ENCODE assay signal across 9 cellular contexts in the genomic region with DNA sequence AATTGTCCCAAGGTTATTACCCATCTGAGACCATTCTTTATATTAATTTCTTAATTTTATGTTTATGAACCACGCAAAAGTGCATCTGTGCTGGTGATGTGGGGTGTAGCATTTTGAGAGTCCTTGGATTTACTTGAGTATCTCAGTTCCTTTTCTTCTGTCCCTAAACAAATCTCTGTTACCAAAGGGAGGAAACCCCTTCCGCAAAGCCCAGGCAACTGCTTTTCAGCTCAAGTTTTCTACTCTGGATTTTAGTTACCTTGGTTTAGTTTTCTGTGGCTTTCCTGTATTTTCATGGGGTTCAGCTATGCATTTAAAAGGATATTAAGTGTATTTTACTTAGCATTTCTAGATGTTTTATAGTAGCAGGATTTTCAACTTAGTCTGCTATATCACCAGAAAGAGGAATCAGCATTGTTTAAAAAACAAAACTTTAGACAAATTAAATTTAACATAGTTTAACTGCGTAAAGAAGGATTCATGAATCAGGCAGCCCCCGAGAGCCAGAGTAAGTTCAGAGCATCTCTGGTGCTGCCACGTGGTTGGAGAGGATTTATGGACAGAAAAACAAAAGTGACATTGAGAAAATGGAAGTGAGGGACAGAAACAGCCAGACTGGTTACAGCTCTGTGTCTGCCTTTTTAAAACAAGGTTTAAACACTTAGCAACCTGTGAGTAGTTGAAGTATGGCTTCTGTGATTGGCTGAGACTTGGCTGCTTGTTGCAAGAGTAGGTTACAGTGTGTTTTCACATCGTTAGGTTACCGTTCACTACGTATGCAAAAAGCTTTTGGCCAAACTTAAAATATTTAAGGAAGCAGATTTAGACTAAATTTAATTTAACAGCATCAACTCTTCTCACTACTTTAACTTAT. TPM values are rescaled to one million over a fixed set of nuclear protein-coding genes. Genes with fewer than 3 reads are reported as not detected.
DNase-seq lines count a peak whose midpoint lies in the region; ATAC-seq, FAIRE-seq and TF ChIP-seq lines count a peak whose summit lies in the region.
"Had no signal": no experiment of that assay in that cellular context is flagged by ENCODE, and none has a peak within 500 bp of the region (broad histone marks: within the 10 kb centered on the region; RNA-seq: fewer than 3 reads in every experiment).

No MANE protein-coding gene starts in this region.

- peaks cover 16% of the 10 kb centered on the region for H3K27me3 Mint-ChIP-seq in activated naive CD8-positive, alpha-beta T cell treated with anti-CD3 and anti-CD28 coated beads, Interleukin-2, amount 10 ng/mL, durations not matched to agents 7 days and 5 days
- peaks cover 49% of the 10 kb centered on the region for H3K27me3 Mint-ChIP-seq in activated naive CD8-positive, alpha-beta T cell treated with anti-CD3 and anti-CD28 coated beads for 36 hours

- H3K36me3 ChIP-seq in K562 (ENCODE audit: control insufficient read depth, insufficient read depth, low read length) (no peaks in the 10 kb centered on the region), transverse colon (no peaks in the 10 kb centered on the region)

- no peak for DNase-seq in activated naive CD8-positive, alpha-beta T cell treated with anti-CD3 and anti-CD28 coated beads, Interleukin-2, amount 10 ng/mL, durations not matched to agents 7 days and 5 days
- DNase-seq in activated naive CD8-positive, alpha-beta T cell treated with anti-CD3 and anti-CD28 coated beads for 36 hours, result no peak
- peak; percentile 47 for DNase-seq in HEK293T (ENCODE audit: extremely low spot score)
- DNase-seq in NB4 (ENCODE audit: low read depth), result peak; percentile 68
- DNase-seq in K562 (ENCODE audit: extremely low read depth in 1 of 4, low spot score in 3 of 4), result peak in 1 of 4 experiments; percentile 10
- DNase-seq in myocyte (ENCODE audit: low read depth), result peak; percentile 46
- DNase-seq in stimulated activated CD8-positive, alpha-beta memory T cell treated with anti-CD3 and anti-CD28 coated beads, Interleukin-4, amount 100 ng/mL, for 48 hours, result no peak
- no peak for DNase-seq in transverse colon

- no peak overlapping the region for H2AFZ ChIP-seq in K562 (ENCODE audit: low read depth, low read length)

- H3K4me3 ChIP-seq in NB4 (ENCODE audit: low read depth, low read length), result no peak overlapping the region
- H3K4me3 ChIP-seq in K562, result no peak overlapping the region
- no peak overlapping the region for H3K4me3 ChIP-seq in transverse colon

- in situ Hi-C loops in K562 (cut with MboI), result loop anchor here (10.0 to 25.0 kb wide), 2 partner anchors 452 to 550 kb away; no protein-coding TSS in a partner anchor
- in situ Hi-C loops in transverse colon (cut with MboI; ENCODE audit: low pct_ligation_motif_present in 1 of 4, low pct_unique_long_range_greater_than_20kb in 1 of 4, low sequenced_read_pairs in 3 of 4), result loop anchor here (10.0 to 25.0 kb wide), 5 partner anchors 100 to 560 kb away; no protein-coding TSS in a partner anchor

- H3K9me1 ChIP-seq in K562 (ENCODE audit: control insufficient read depth, insufficient read depth, low read length), result no peaks in the 10 kb centered on the region

- H4K20me1 ChIP-seq in K562 (replicated peaks; ENCODE audit: control insufficient read depth, insufficient read depth, low read length), result no peaks in the 10 kb centered on the region

- CTCF ChIA-PET in HEK293T (lab: Yijun Ruan, JAX) (interaction anchor here (0.6 to 2.3 kb wide), 4 partner anchors 10 to 494 kb away, joined by 3 to 11 read pairs (median 4); a partner anchor contains a TSS), K562 (lab: Yijun Ruan, JAX; ENCODE audit: low intra/inter-chr PET ratio) (no interaction called here)

- no TSS peak for BruUV-seq in K562 (replicated peaks; lab: Mats Ljungman, UMichigan)

- intact Hi-C loops in K562 (cut with micrococcal nuclease), result loop anchor here (10.0 kb wide), 1 partner anchor 210 kb away; no protein-coding TSS in a partner anchor
- intact Hi-C loops in transverse colon (cut with DNase I; ENCODE audit: low total_unique reads), result no loop called here

- H3K4me1 Mint-ChIP-seq in activated naive CD8-positive, alpha-beta T cell treated with anti-CD3 and anti-CD28 coated beads, Interleukin-2, amount 10 ng/mL, durations not matched to agents 7 days and 5 days, result peaks cover 9% of the 10 kb centered on the region
- H3K4me1 Mint-ChIP-seq in activated naive CD8-positive, alpha-beta T cell treated with anti-CD3 and anti-CD28 coated beads for 36 hours, result peaks cover 20% of the 10 kb centered on the region

- no peak for TF ChIP-seq RAD21 in K562 (CRISPR knock-in tag; conservative IDR thresholded peaks at IDR 0.05 in 1 of 2, IDR thresholded peaks at IDR 0.05 in 1 of 2)

- no peak overlapping the region for H3K27ac Mint-ChIP-seq in activated naive CD8-positive, alpha-beta T cell treated with anti-CD3 and anti-CD28 coated beads, Interleukin-2, amount 10 ng/mL, durations not matched to agents 7 days and 5 days
- H3K27ac Mint-ChIP-seq in activated naive CD8-positive, alpha-beta T cell treated with anti-CD3 and anti-CD28 coated beads for 36 hours, result no peak overlapping the region
- H3K27ac Mint-ChIP-seq: activated naive CD8-positive, alpha-beta T cell had no signal

- no peaks in the 10 kb centered on the region for H3K9me3 Mint-ChIP-seq in activated naive CD8-positive, alpha-beta T cell treated with anti-CD3 and anti-CD28 coated beads, Interleukin-2, amount 10 ng/mL, durations not matched to agents 7 days and 5 days
- H3K9me3 Mint-ChIP-seq in activated naive CD8-positive, alpha-beta T cell treated with anti-CD3 and anti-CD28 coated beads for 36 hours, result no peaks in the 10 kb centered on the region

- TF ChIP-seq EP300 in K562 (IDR thresholded peaks at IDR 0.05; ENCODE audit: low read length) (no peak), transverse colon (IDR thresholded peaks at IDR 0.05; ENCODE audit: low read depth) (no peak)

- H3K4me3 Mint-ChIP-seq in activated naive CD8-positive, alpha-beta T cell treated with anti-CD3 and anti-CD28 coated beads, Interleukin-2, amount 10 ng/mL, durations not matched to agents 7 days and 5 days, result peak overlapping the region; percentile 5
- no peak overlapping the region for H3K4me3 Mint-ChIP-seq in activated naive CD8-positive, alpha-beta T cell treated with anti-CD3 and anti-CD28 coated beads for 36 hours
- H3K4me3 Mint-ChIP-seq: activated naive CD8-positive, alpha-beta T cell had no signal

- H3K4me1 ChIP-seq in K562 (replicated peaks in 1 of 2; ENCODE audit: control insufficient read depth in 2 of 2, insufficient read depth in 2 of 2, low read length in 2 of 2) (peaks cover 0 to 6% of the 10 kb centered on the region in 2 experiments; a peak in 2 of 5 replicates), transverse colon (peaks cover 0 to 22% (median 8%) of the 10 kb centered on the region in 4 donors)

- no peak overlapping the region for H3K9ac ChIP-seq in K562 (ENCODE audit: insufficient read depth in 1 of 2, low read depth in 2 of 2, low read length in 2 of 2)

- WGBS in K562 (ENCODE audit: insufficient coverage, low coverage, missing lambda C conversion rate), result 8% methylated on average over 8 of the region's 8 CpGs
- 56 to 61% methylated on average over 8 of the region's 8 CpGs for WGBS in transverse colon (ENCODE audit: low coverage in 1 of 2), 2 donors

- H3K4me2 ChIP-seq in K562 (ENCODE audit: insufficient read depth, low read length), result no peak overlapping the region

- no peak overlapping the region for H3K27ac ChIP-seq in K562 (ENCODE audit: extremely low read depth, low read depth, low read length)
- no peak overlapping the region for H3K27ac ChIP-seq in transverse colon

- no peak for TF ChIP-seq POLR2A in NB4 (IDR thresholded peaks at IDR 0.05; ENCODE audit: extremely low read depth, insufficient read length)
- no peak for TF ChIP-seq POLR2A in K562 (conservative IDR thresholded peaks at IDR 0.05)
- TF ChIP-seq POLR2A in transverse colon (IDR thresholded peaks at IDR 0.05), result no peak

- POLR2A ChIA-PET in activated naive CD8-positive, alpha-beta T cell treated with anti-CD3 and anti-CD28 coated beads, Interleukin-2, amount 10 ng/mL, durations not matched to agents 7 days and 5 days (lab: Charles Lee), result interaction anchor here (0.9 kb wide), 1 partner anchor 11 kb away, joined by 4 read pairs; no protein-coding TSS in a partner anchor
- POLR2A ChIA-PET in HEK293T (lab: Yijun Ruan, JAX) (interaction anchor here (1.5 kb wide), 1 partner anchor 10 kb away, joined by 7 read pairs; a partner anchor contains a TSS), K562 (lab: Yijun Ruan, JAX) (interaction anchor here (1.0 to 1.5 kb wide), 2 partner anchors 10 kb away, joined by 5 read pairs; a partner anchor contains a TSS)

- no peaks in the 10 kb centered on the region for H3K36me3 Mint-ChIP-seq in activated naive CD8-positive, alpha-beta T cell treated with anti-CD3 and anti-CD28 coated beads, Interleukin-2, amount 10 ng/mL, durations not matched to agents 7 days and 5 days
- peaks cover 2% of the 10 kb centered on the region for H3K36me3 Mint-ChIP-seq in activated naive CD8-positive, alpha-beta T cell treated with anti-CD3 and anti-CD28 coated beads for 36 hours
- H3K36me3 Mint-ChIP-seq: activated naive CD8-positive, alpha-beta T cell had no signal

- H3K27me3 ChIP-seq in K562 (ENCODE audit: control insufficient read depth in 2 of 2, insufficient read depth in 2 of 2, low read length in 2 of 2) (peaks cover 0 to 4% of the 10 kb centered on the region in 2 experiments; a peak in 2 of 5 replicates), transverse colon (no peaks in the 10 kb centered on the region)

- FAIRE-seq in K562 (lab: Jason Lieb, UNC), result peak; percentile 37

- TF ChIP-seq CTCF in NB4 (IDR thresholded peaks at IDR 0.05; ENCODE audit: low read depth, low read length) (no peak), K562 (IDR thresholded peaks at IDR 0.05 in 2 of 3, conservative IDR thresholded peaks at IDR 0.05 in 1 of 3; ENCODE audit: insufficient read depth in 2 of 3, low read depth in 1 of 3, low read length in 3 of 3) (no peak), transverse colon (IDR thresholded peaks at IDR 0.05) (no peak)

- no peaks in the 10 kb centered on the region for H3K79me2 ChIP-seq in K562 (ENCODE audit: control insufficient read depth, insufficient read depth, low read length)

- ATAC-seq in activated naive CD8-positive, alpha-beta T cell treated with anti-CD3 and anti-CD28 coated beads, Interleukin-2, amount 10 ng/mL, durations not matched to agents 7 days and 5 days (ENCODE audit: low read depth), result peak; percentile 89
- ATAC-seq in K562, result peak; percentile 64

- H3K9me3 ChIP-seq in K562 (replicated peaks; ENCODE audit: control insufficient read depth, insufficient read depth, low read depth, low read length) (no peaks in the 10 kb centered on the region), transverse colon (no peaks in the 10 kb centered on the region)

RNA-seq across cellular contexts. Expression of a gene that starts 9.6 kb away (rescaled TPM):
- 1 to 10 TPM; 1.5 to 2.3 TPM for total RNA-seq in activated naive CD8-positive, alpha-beta T cell treated with anti-CD3 and anti-CD28 coated beads, Interleukin-2, amount 10 ng/mL, durations not matched to agents 7 days and 5 days
- 1 to 10 TPM; 1.5 to 2.1 TPM for total RNA-seq in activated naive CD8-positive, alpha-beta T cell treated with anti-CD3 and anti-CD28 coated beads for 36 hours
- total RNA-seq in K562 (2011; cell fraction: chromatin; rRNA removed; ENCODE audit: low replicate concordance), result 0.35 and 1.2 TPM in 2 replicates
- total RNA-seq in K562 (2011; cell fraction: nucleolus; rRNA removed), result 0.39 and 1.7 TPM in 2 replicates
- total RNA-seq in K562 (2011; cell fraction: nucleoplasm; rRNA removed), result 0.46 and 1.0 TPM in 2 replicates
- total RNA-seq in K562 (2014; rRNA removed) (not detected in 2 replicates), K562 (2014; rRNA removed; fragmentation: Illumina TruSeq; extraction: Trizol) (not detected in 2 replicates), K562 (2015; rRNA removed; fragmentation: Illumina TruSeq; extraction: Trizol) (not detected in 2 replicates), K562 (2021) (0.49 and 0.78 TPM in 2 replicates), myocyte (17.3 and 46.5 TPM in 2 replicates), transverse colon (100 to 1,000 TPM in 3 of 4 donors, 10 to 100 TPM in 1; 51.9 to 235 (median 157) TPM)
- polyA plus RNA-seq in K562 (2011; rRNA removed) (0.32 and 0.47 TPM in 2 replicates), K562 (2014; fragmentation: Illumina TruSeq; extraction: Trizol) (not detected in 2 replicates), K562 (2014; fragmentation: Nextera tagmentation; extraction: Ambion mirVana) (not detected), K562 (2014; rRNA removed) (0.20 and 0.23 TPM in 2 replicates)
- polyA plus RNA-seq in K562 (2011; cell fraction: cytosol; rRNA removed), result 0.25 and 0.59 TPM in 2 replicates
- polyA plus RNA-seq in K562 (2011; cell fraction: nucleus; rRNA removed), result 0.63 and 1.0 TPM in 2 replicates
- 0.21 and 0.30 TPM in 2 replicates for polyA plus RNA-seq in K562 (2012)
- not detected in 2 replicates for polyA minus RNA-seq in K562 (2011; rRNA and poly(A)+ RNA removed)
- polyA minus RNA-seq in K562 (2011; cell fraction: cytosol; rRNA and poly(A)+ RNA removed), result 0.67 and 0.73 TPM in 2 replicates
- polyA minus RNA-seq in K562 (2011; cell fraction: nucleus; rRNA and poly(A)+ RNA removed), result 0.40 and 0.89 TPM in 2 replicates
- 35.7 TPM for polyA plus RNA-seq in myocyte (2012)

RNA-seq across cellular contexts. Expression of a gene that starts 20.4 kb away (rescaled TPM):
- total RNA-seq in activated naive CD8-positive, alpha-beta T cell treated with anti-CD3 and anti-CD28 coated beads, Interleukin-2, amount 10 ng/mL, durations not matched to agents 7 days and 5 days, result 10 to 100 TPM; 15.8 to 18.6 TPM
- 1 to 10 TPM; 6.0 to 6.1 TPM for total RNA-seq in activated naive CD8-positive, alpha-beta T cell treated with anti-CD3 and anti-CD28 coated beads for 36 hours
- total RNA-seq in K562 (2011; cell fraction: chromatin; rRNA removed; ENCODE audit: low replicate concordance), result 16.7 and 43.2 TPM in 2 replicates
- 6.5 and 8.8 TPM in 2 replicates for total RNA-seq in K562 (2011; cell fraction: nucleolus; rRNA removed)
- total RNA-seq in K562 (2011; cell fraction: nucleoplasm; rRNA removed), result 12.8 and 16.5 TPM in 2 replicates
- total RNA-seq in K562 (2014; rRNA removed) (3.8 and 7.0 TPM in 2 replicates), K562 (2014; rRNA removed; fragmentation: Illumina TruSeq; extraction: Trizol) (5.1 and 6.4 TPM in 2 replicates), K562 (2015; rRNA removed; fragmentation: Illumina TruSeq; extraction: Trizol) (5.4 and 5.9 TPM in 2 replicates), K562 (2021) (5.0 and 5.6 TPM in 2 replicates), myocyte (21.0 and 23.7 TPM in 2 replicates), transverse colon (10 to 100 TPM; 46.4 to 71.0 (median 54.8) TPM)
- polyA plus RNA-seq in K562 (2011; rRNA removed) (6.0 and 9.5 TPM in 2 replicates), K562 (2014; fragmentation: Illumina TruSeq; extraction: Trizol) (3.9 and 5.3 TPM in 2 replicates), K562 (2014; fragmentation: Nextera tagmentation; extraction: Ambion mirVana) (1 to 10 TPM in 1 of 2 experiments, under 1 TPM in 1; 0.80 to 2.2 TPM), K562 (2014; rRNA removed) (2.7 and 3.4 TPM in 2 replicates)
- polyA plus RNA-seq in K562 (2011; cell fraction: cytosol; rRNA removed), result 3.4 and 3.8 TPM in 2 replicates
- polyA plus RNA-seq in K562 (2011; cell fraction: nucleus; rRNA removed), result 6.9 and 7.2 TPM in 2 replicates
- 2.8 and 3.2 TPM in 2 replicates for polyA plus RNA-seq in K562 (2012)
- 16.0 and 16.3 TPM in 2 replicates for polyA minus RNA-seq in K562 (2011; rRNA and poly(A)+ RNA removed)
- polyA minus RNA-seq in K562 (2011; cell fraction: cytosol; rRNA and poly(A)+ RNA removed), result 5.3 and 8.2 TPM in 2 replicates
- polyA minus RNA-seq in K562 (2011; cell fraction: nucleus; rRNA and poly(A)+ RNA removed), result 10.0 and 14.9 TPM in 2 replicates
- polyA plus RNA-seq in myocyte (2012), result 20.5 TPM

Comparison
In these comparisons a context has a peak if more than half of its experiments do, and no peak if none do; other contexts are left out.
1. DNase-seq: peak in HEK293T (single experiment), NB4 (single experiment) and myocyte (single experiment); none in activated naive CD8-positive, alpha-beta T cell treated with anti-CD3 and anti-CD28 coated beads, Interleukin-2, amount 10 ng/mL, durations not matched to agents 7 days and 5 days (single experiment), activated naive CD8-positive, alpha-beta T cell treated with anti-CD3 and anti-CD28 coated beads for 36 hours (single experiment), stimulated activated CD8-positive, alpha-beta memory T cell treated with anti-CD3 and anti-CD28 coated beads, Interleukin-4, amount 100 ng/mL, for 48 hours (single experiment) and transverse colon (single experiment).